10 cellular contexts compared by ENCODE assay signal in the genomic region with DNA sequence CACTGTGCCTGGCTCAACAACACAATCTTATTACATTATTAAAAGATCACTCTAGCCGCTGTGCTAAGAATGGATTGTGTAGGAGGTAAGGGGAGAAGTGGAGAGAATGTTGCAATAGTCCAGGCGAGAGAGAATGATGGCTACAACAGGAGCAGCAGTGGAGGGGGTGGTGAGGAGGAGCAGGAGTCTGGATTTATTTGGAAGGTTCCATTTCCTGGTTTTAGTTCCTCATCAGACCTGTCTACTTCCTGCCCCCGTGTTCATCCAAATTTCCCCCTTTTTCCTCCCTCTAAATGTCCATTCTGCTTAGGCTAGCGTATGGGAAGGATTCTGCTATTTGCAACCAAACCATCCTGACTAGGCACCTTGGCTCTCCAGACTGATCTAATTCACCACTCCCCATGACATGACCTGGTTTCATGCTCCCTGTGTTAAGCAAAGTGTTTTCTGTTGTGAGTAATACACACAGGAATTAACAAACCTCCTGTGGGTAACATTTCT. TPM values are rescaled to one million over a fixed set of nuclear protein-coding genes. Genes with fewer than 3 reads are reported as not detected.
A peak's percentile ranks its signal among the peaks of the same experiment; 100 is the strongest.
DNase-seq lines count a peak whose midpoint lies in the region; ATAC-seq and TF ChIP-seq lines count a peak whose summit lies in the region.
"Had no signal": no experiment of that assay in that cellular context is flagged by ENCODE, and none has a peak within 500 bp of the region (broad histone marks: within the 10 kb centered on the region; RNA-seq: fewer than 3 reads in every experiment).

No MANE protein-coding gene starts in this region.

- H3K4me3 ChIP-seq in breast epithelium: peak overlapping the region in 1 of 3 donors; percentile 22
- H3K4me3 ChIP-seq in upper lobe of left lung: no peak overlapping the region

- 28 to 39% methylated on average over 4 of the region's 4 CpGs for WGBS in upper lobe of left lung, 2 donors

- peak overlapping the region; percentile 5 for H3K4me3 Mint-ChIP-seq in MCF 10A (ENCODE audit: unreplicated experiment)
- H3K4me3 Mint-ChIP-seq: natural killer cell treated with Interleukin-12 subunit alpha and Interleukin-12 subunit beta and Interleukin-15 and Interleukin-18, amount 100 ng/mL, for 72 hours had no signal

- no peak for TF ChIP-seq CTCF in MCF 10A (IDR thresholded peaks at IDR 0.05; ENCODE audit: unreplicated experiment)
- TF ChIP-seq CTCF in breast epithelium (IDR thresholded peaks at IDR 0.05): no peak
- TF ChIP-seq CTCF in foreskin keratinocyte (conservative IDR thresholded peaks at IDR 0.05): no peak
- TF ChIP-seq CTCF in upper lobe of left lung (IDR thresholded peaks at IDR 0.05): no peak
- no peak for TF ChIP-seq CTCF in GM10266 (IDR thresholded peaks at IDR 0.05; ENCODE audit: control insufficient read depth, insufficient read depth, low read depth, missing control alignments)

- H3K27me3 Mint-ChIP-seq in MCF 10A (ENCODE audit: insufficient read depth, unreplicated experiment): no peaks in the 10 kb centered on the region
- H3K27me3 Mint-ChIP-seq: natural killer cell treated with Interleukin-12 subunit alpha and Interleukin-12 subunit beta and Interleukin-15 and Interleukin-18, amount 100 ng/mL, for 72 hours had no signal

- no peaks in the 10 kb centered on the region for H3K9me3 ChIP-seq in breast epithelium
- no peaks in the 10 kb centered on the region for H3K9me3 ChIP-seq in upper lobe of left lung

- intact Hi-C loops in MCF 10A (cut with micrococcal nuclease): no loop called here
- intact Hi-C loops in breast epithelium (cut with DNase I; ENCODE audit: low total_unique reads): no loop called here

- peaks cover 8% of the 10 kb centered on the region for H3K4me1 Mint-ChIP-seq in MCF 10A (ENCODE audit: insufficient read depth, unreplicated experiment)

- peak overlapping the region in 1 of 2 donors; percentile 61 for H3K27ac ChIP-seq in breast epithelium
- no peak overlapping the region for H3K27ac ChIP-seq in foreskin keratinocyte
- H3K27ac ChIP-seq in upper lobe of left lung: peak overlapping the region in 3 of 4 donors; percentile 10 to 51 (median 38)

- ATAC-seq in foreskin keratinocyte (peak; percentile 41), upper lobe of left lung (ENCODE audit: low FRiP score in 2 of 2) (peak; percentile 61 to 73)
- ATAC-seq: natural killer cell treated with Interleukin-12 subunit alpha and Interleukin-12 subunit beta and Interleukin-15 and Interleukin-18, amount 100 ng/mL, for 72 hours had no signal

- POLR2A ChIA-PET in MCF 10A (lab: Yijun Ruan, JAX): interaction anchor here (1.2 kb wide), 1 partner anchor 34 kb away, joined by 3 read pairs; no protein-coding TSS in a partner anchor

- H3K4me1 ChIP-seq in breast epithelium (no peaks in the 10 kb centered on the region), foreskin keratinocyte (no peaks in the 10 kb centered on the region), upper lobe of left lung (no peaks in the 10 kb centered on the region)

- H3K36me3 ChIP-seq in breast epithelium: no peaks in the 10 kb centered on the region
- no peaks in the 10 kb centered on the region for H3K36me3 ChIP-seq in upper lobe of left lung

- H3K27ac Mint-ChIP-seq in MCF 10A (ENCODE audit: low read depth, unreplicated experiment): no peak overlapping the region

- DNase-seq in MCF 10A (ENCODE audit: unreplicated experiment): peak; percentile 85
- no peak for DNase-seq in breast epithelium (ENCODE audit: low spot score in 2 of 2)
- DNase-seq in SIG-M5 treated with dmso at 0.1 percent for 504 hours (lab: John Stamatoyannopoulos, UW; ENCODE audit: unreplicated experiment): peak; percentile 96
- peak; percentile 54 to 80 for DNase-seq in foreskin keratinocyte
- DNase-seq in upper lobe of left lung: peak in 1 of 2 donors; percentile 36
- no peak for DNase-seq in NCI-H748 (lab: John Stamatoyannopoulos, UW; ENCODE audit: unreplicated experiment)
- DNase-seq in KG1 (lab: John Stamatoyannopoulos, UW): no peak
- DNase-seq in GM10266 (ENCODE audit: extremely low spot score): no peak

- TF ChIP-seq POLR2A in breast epithelium (IDR thresholded peaks at IDR 0.05) (no peak), upper lobe of left lung (IDR thresholded peaks at IDR 0.05) (no peak)

- H3K36me3 Mint-ChIP-seq in MCF 10A (ENCODE audit: insufficient read depth, unreplicated experiment): no peaks in the 10 kb centered on the region
- H3K36me3 Mint-ChIP-seq: natural killer cell treated with Interleukin-12 subunit alpha and Interleukin-12 subunit beta and Interleukin-15 and Interleukin-18, amount 100 ng/mL, for 72 hours had no signal

- no peaks in the 10 kb centered on the region for H3K27me3 ChIP-seq in breast epithelium
- H3K27me3 ChIP-seq in foreskin keratinocyte: no peaks in the 10 kb centered on the region
- H3K27me3 ChIP-seq in upper lobe of left lung: no peaks in the 10 kb centered on the region

- no peak for TF ChIP-seq EP300 in upper lobe of left lung (IDR thresholded peaks at IDR 0.05)

- no TSS peak for BruUV-seq in MCF 10A (replicated peaks; lab: Mats Ljungman, UMichigan)

- H3K9me3 Mint-ChIP-seq in MCF 10A (ENCODE audit: unreplicated experiment): no peaks in the 10 kb centered on the region
- H3K9me3 Mint-ChIP-seq: natural killer cell treated with Interleukin-12 subunit alpha and Interleukin-12 subunit beta and Interleukin-15 and Interleukin-18, amount 100 ng/mL, for 72 hours had no signal

- CTCF ChIA-PET in MCF 10A (lab: Yijun Ruan, JAX): interaction anchor here (0.6 to 1.4 kb wide), 4 partner anchors 13 to 76 kb away, joined by 3 to 8 read pairs (median 4); no protein-coding TSS in a partner anchor

RNA-seq across cellular contexts. Expression of a gene that starts 35.1 kb away (rescaled TPM):
- total RNA-seq in MCF 10A (2022) (13.3 and 14.4 TPM in 2 replicates), breast epithelium (10 to 100 TPM; 12.2 to 22.6 (median 18.1) TPM), foreskin keratinocyte (20.3 and 21.5 TPM in 2 replicates), upper lobe of left lung (10 to 100 TPM; 15.9 to 23.4 (median 22.0) TPM)
- polyA plus RNA-seq in foreskin keratinocyte: 5.5 and 6.5 TPM in 2 replicates

RNA-seq across cellular contexts. Expression of a gene that starts 53.0 kb away (rescaled TPM):
- 1.6 and 1.8 TPM in 2 replicates for total RNA-seq in MCF 10A (2022)
- 1 to 10 TPM; 5.6 to 8.3 (median 6.2) TPM for total RNA-seq in breast epithelium
- total RNA-seq in foreskin keratinocyte: 5.9 and 6.7 TPM in 2 replicates
- 3.5 and 3.9 TPM in 2 replicates for polyA plus RNA-seq in foreskin keratinocyte
- 10 to 100 TPM; 10.5 to 42.3 (median 22.0) TPM for total RNA-seq in upper lobe of left lung
- total RNA-seq: glomerular endothelial cell had no signal

Comparison
In these comparisons a context has a peak if more than half of its experiments do, and no peak if none do; other contexts are left out.
1. DNase-seq: peak in MCF 10A (single experiment), SIG-M5 treated with dmso at 0.1 percent for 504 hours (single experiment) and foreskin keratinocyte (2 of 2); none in breast epithelium (0 of 2), NCI-H748 (single experiment), KG1 (single experiment) and GM10266 (single experiment).